12 cellular contexts compared by ENCODE assay signal in the genomic region with DNA sequence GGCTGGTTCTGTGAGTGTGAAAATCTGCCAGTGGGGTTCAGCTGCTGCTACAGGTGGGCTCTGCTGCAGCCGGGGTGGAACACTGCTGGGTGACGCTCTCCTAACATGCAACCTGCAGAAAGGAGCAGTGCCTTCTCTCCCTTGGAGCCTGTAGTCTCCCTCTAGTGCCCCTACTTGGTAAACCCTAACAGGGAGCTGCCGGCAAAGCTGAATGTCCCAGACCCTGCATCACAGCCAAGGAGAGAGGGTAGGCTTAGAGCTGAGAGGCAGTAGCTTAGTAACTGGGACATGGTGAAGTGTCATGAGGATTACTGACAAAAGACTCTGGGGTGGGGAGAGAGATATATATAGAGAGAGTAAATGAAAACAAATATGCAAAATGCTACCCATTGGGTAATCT. TPM values are rescaled to one million over a fixed set of nuclear protein-coding genes. Genes with fewer than 3 reads are reported as not detected.
DNase-seq lines count a peak whose midpoint lies in the region; ATAC-seq and TF ChIP-seq lines count a peak whose summit lies in the region.
"Had no signal": no experiment of that assay in that cellular context is flagged by ENCODE, and none has a peak within 500 bp of the region (broad histone marks: within the 10 kb centered on the region; RNA-seq: fewer than 3 reads in every experiment).

No MANE protein-coding gene starts in this region.

- CTCF ChIA-PET in T-cell (lab: Charles Lee) = interaction anchor here in 1 of 2 donors (0.7 to 2.8 kb wide), 3 partner anchors 14 to 41 kb away, joined by 3 to 10 read pairs (median 4); no protein-coding TSS in a partner anchor

- H3K27me3 Mint-ChIP-seq in T-cell = no peaks in the 10 kb centered on the region
- H3K27me3 Mint-ChIP-seq in stimulated activated memory B cell treated with anti-CD40 and anti-IgM and Interleukin-4, amounts not matched to agents 10 μg/mL and 1 μg/mL and 100 μg/mL, for 72 hours = no peaks in the 10 kb centered on the region
- H3K27me3 Mint-ChIP-seq: stimulated activated naive CD8-positive, alpha-beta T cell treated with anti-CD3 and anti-CD28 coated beads, Interleukin-15, amount 100 ng/mL, for 72 hours had no signal

- no peaks in the 10 kb centered on the region for H3K9me3 Mint-ChIP-seq in T-cell
- H3K9me3 Mint-ChIP-seq in stimulated activated memory B cell treated with anti-CD40 and anti-IgM and Interleukin-4, amounts not matched to agents 10 μg/mL and 1 μg/mL and 100 μg/mL, for 72 hours = no peaks in the 10 kb centered on the region
- H3K9me3 Mint-ChIP-seq: stimulated activated naive CD8-positive, alpha-beta T cell treated with anti-CD3 and anti-CD28 coated beads, Interleukin-15, amount 100 ng/mL, for 72 hours had no signal

- no peak overlapping the region for H3K4me3 Mint-ChIP-seq in T-cell
- H3K4me3 Mint-ChIP-seq in stimulated activated memory B cell treated with anti-CD40 and anti-IgM and Interleukin-4, amounts not matched to agents 10 μg/mL and 1 μg/mL and 100 μg/mL, for 72 hours = no peak overlapping the region
- H3K4me3 Mint-ChIP-seq: stimulated activated naive CD8-positive, alpha-beta T cell treated with anti-CD3 and anti-CD28 coated beads, Interleukin-15, amount 100 ng/mL, for 72 hours had no signal

- peaks cover 2% of the 10 kb centered on the region for H3K36me3 Mint-ChIP-seq in T-cell
- no peaks in the 10 kb centered on the region for H3K36me3 Mint-ChIP-seq in stimulated activated memory B cell treated with anti-CD40 and anti-IgM and Interleukin-4, amounts not matched to agents 10 μg/mL and 1 μg/mL and 100 μg/mL, for 72 hours

- no peak overlapping the region for H3K27ac ChIP-seq in foreskin keratinocyte
- H3K27ac ChIP-seq: BLaER1 treated with 17β-estradiol and CSF1 and Interleukin-3, amounts not matched to agents 10 nM and 100 nM had no signal

- peaks cover 7 to 53% (median 50%) of the 10 kb centered on the region in 3 donors for H3K4me1 Mint-ChIP-seq in T-cell
- H3K4me1 Mint-ChIP-seq in stimulated activated memory B cell treated with anti-CD40 and anti-IgM and Interleukin-4, amounts not matched to agents 10 μg/mL and 1 μg/mL and 100 μg/mL, for 72 hours = peaks cover 50% of the 10 kb centered on the region

- no peaks in the 10 kb centered on the region for H3K27me3 ChIP-seq in foreskin keratinocyte
- H3K27me3 ChIP-seq: BLaER1 treated with 17β-estradiol and CSF1 and Interleukin-3, amounts not matched to agents 10 nM and 100 nM had no signal

- peak; percentile 22 for TF ChIP-seq CTCF in foreskin keratinocyte (conservative IDR thresholded peaks at IDR 0.05)

- peak overlapping the region; percentile 81 to 85 for H3K27ac Mint-ChIP-seq in T-cell
- peak overlapping the region; percentile 17 for H3K27ac Mint-ChIP-seq in stimulated activated memory B cell treated with anti-CD40 and anti-IgM and Interleukin-4, amounts not matched to agents 10 μg/mL and 1 μg/mL and 100 μg/mL, for 72 hours

- ATAC-seq in T-cell (replicated peaks in 1 of 4) = peak in 2 of 4 experiments; percentile 25 to 32
- ATAC-seq in foreskin keratinocyte = no peak
- no peak for ATAC-seq in stimulated activated memory B cell treated with anti-CD40 and anti-IgM and Interleukin-4, amounts not matched to agents 10 μg/mL and 1 μg/mL and 100 μg/mL, for 72 hours
- ATAC-seq in HG03565 (IDR thresholded peaks at IDR 0.05; ENCODE audit: unreplicated experiment) = no peak
- ATAC-seq in HG02610 (IDR thresholded peaks at IDR 0.05; ENCODE audit: unreplicated experiment) = no peak
- ATAC-seq: stimulated activated naive CD8-positive, alpha-beta T cell treated with anti-CD3 and anti-CD28 coated beads, Interleukin-15, amount 100 ng/mL, for 72 hours had no signal

- peak; percentile 14 for DNase-seq in activated naive CD4-positive, alpha-beta T cell treated with Interleukin-2 at 50 U/mL for 16 hours
- DNase-seq in activated naive CD4-positive, alpha-beta T cell (lab: John Stamatoyannopoulos, UW) = no peak
- peak in 3 of 34 experiments; percentile 13 to 17 (median 15) for DNase-seq in T-cell
- DNase-seq in foreskin keratinocyte = no peak
- no peak for DNase-seq in HCEC 1CT
- DNase-seq: activated CD4-positive, alpha-beta T cell treated with anti-CD3 and anti-CD28 coated beads, Interleukin-2, amount 50 U/mL, for 1 hour; cortex of kidney; stimulated activated naive CD8-positive, alpha-beta T cell treated with anti-CD3 and anti-CD28 coated beads, Interleukin-15, amount 100 ng/mL, for 72 hours had no signal

- POLR2A ChIA-PET in T-cell (lab: Charles Lee) = no interaction called here

- H3K4me1 ChIP-seq in foreskin keratinocyte = no peaks in the 10 kb centered on the region

RNA-seq across cellular contexts. Expression of a gene that starts 9.8 kb away (rescaled TPM):
- 1 to 10 TPM; 1.9 to 5.5 (median 4.0) TPM for total RNA-seq in T-cell
- total RNA-seq in foreskin keratinocyte = 32.7 and 44.7 TPM in 2 replicates
- polyA plus RNA-seq in foreskin keratinocyte = 30.8 and 41.6 TPM in 2 replicates

RNA-seq across cellular contexts. Expression of a gene that starts 20.3 kb away (rescaled TPM):
- total RNA-seq in T-cell (10 to 100 TPM in 4 of 5 donors, 1 to 10 TPM in 1; 3.9 to 13.7 (median 12.7) TPM), foreskin keratinocyte (7.2 and 7.7 TPM in 2 replicates)
- polyA plus RNA-seq in foreskin keratinocyte = 3.2 and 3.5 TPM in 2 replicates

RNA-seq across cellular contexts. Expression of a gene that starts 40.1 kb away (rescaled TPM):
- total RNA-seq in T-cell (100 to 1,000 TPM; 200 to 254 (median 203) TPM), foreskin keratinocyte (86.0 and 94.9 TPM in 2 replicates)
- 73.5 and 80.9 TPM in 2 replicates for polyA plus RNA-seq in foreskin keratinocyte
